1 cellular context compared by ENCODE assay signal in genomic region chr13:41492432-41493267, GRCh38.
TF ChIP-seq lines count a peak whose summit lies in the region.

No MANE protein-coding gene starts in this region.

TF ChIP-seq in GM23338, 12 proteins besides CTCF, POLR2A, EP300 and RAD21 (continued from another document):
- TF ChIP-seq, protein P1, sequence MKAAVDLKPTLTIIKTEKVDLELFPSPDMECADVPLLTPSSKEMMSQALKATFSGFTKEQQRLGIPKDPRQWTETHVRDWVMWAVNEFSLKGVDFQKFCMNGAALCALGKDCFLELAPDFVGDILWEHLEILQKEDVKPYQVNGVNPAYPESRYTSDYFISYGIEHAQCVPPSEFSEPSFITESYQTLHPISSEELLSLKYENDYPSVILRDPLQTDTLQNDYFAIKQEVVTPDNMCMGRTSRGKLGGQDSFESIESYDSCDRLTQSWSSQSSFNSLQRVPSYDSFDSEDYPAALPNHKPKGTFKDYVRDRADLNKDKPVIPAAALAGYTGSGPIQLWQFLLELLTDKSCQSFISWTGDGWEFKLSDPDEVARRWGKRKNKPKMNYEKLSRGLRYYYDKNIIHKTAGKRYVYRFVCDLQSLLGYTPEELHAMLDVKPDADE (IDR thresholded peaks at IDR 0.05), result no peak
- no peak for TF ChIP-seq POLR2AphosphoS5 (IDR thresholded peaks at IDR 0.05; ENCODE audit: low read depth)
- TF ChIP-seq STAT1 (IDR thresholded peaks at IDR 0.05; ENCODE audit: unreplicated experiment), result no peak
- TF ChIP-seq CREB1 (CRISPR knock-in tag; IDR thresholded peaks at IDR 0.05; ENCODE audit: low read depth), result no peak
- TF ChIP-seq EZH2phosphoT487 (IDR thresholded peaks at IDR 0.05; ENCODE audit: unreplicated experiment), result no peak
- no peak for TF ChIP-seq ZNF114 (CRISPR knock-in tag; IDR thresholded peaks at IDR 0.05)
